Comparison of ENCODE assay signal across 35 cellular contexts in genomic region chr1:211529011-211529410, GRCh38. TPM values are rescaled to one million over a fixed set of nuclear protein-coding genes. Genes with fewer than 3 reads are reported as not detected.
"Had no signal": no experiment of that assay in that cellular context is flagged by ENCODE, and none has a peak within 500 bp of the region (broad histone marks: within the 10 kb centered on the region; RNA-seq: fewer than 3 reads in every experiment).

No MANE protein-coding gene starts in this region.

- H3K27ac ChIP-seq: adrenal gland, body of pancreas, colonic mucosa, epithelial cell of prostate, gastroesophageal sphincter had no signal

- H3K9me3 ChIP-seq: adrenal gland, body of pancreas, colonic mucosa, esophagus squamous epithelium, gastroesophageal sphincter had no signal

- FAIRE-seq: endometrium had no signal

- H3K4me1 ChIP-seq: adrenal gland, body of pancreas, colonic mucosa, gastroesophageal sphincter had no signal

- ATAC-seq: activated CD4-positive, alpha-beta T cell treated with anti-CD3 and anti-CD28 coated beads for 36 hours; activated CD8-positive, alpha-beta memory T cell treated with anti-CD3 and anti-CD28 coated beads, Interleukin-2, amount 10 ng/mL, durations not matched to agents 7 days and 5 days; activated CD8-positive, alpha-beta T cell treated with anti-CD3 and anti-CD28 coated beads, Interleukin-2, amount 10 ng/mL, durations not matched to agents 7 days and 5 days; activated naive CD8-positive, alpha-beta T cell treated with anti-CD3 and anti-CD28 coated beads, Interleukin-2, amount 50 U/mL, for 24 hours; body of pancreas; gastroesophageal sphincter; T-helper 17 cell had no signal

- DNase-seq: activated CD4-positive, alpha-beta memory T cell treated with anti-CD3 and anti-CD28 coated beads for 36 hours; activated CD4-positive, alpha-beta T cell treated with anti-CD3 and anti-CD28 coated beads for 36 hours; activated CD4-positive, alpha-beta T cell treated with anti-CD3 and anti-CD28 coated beads, Interleukin-2, amount 10 ng/mL, durations not matched to agents 24 days and 14 days; activated CD4-positive, CD25-positive, alpha-beta regulatory T cell; activated CD4-positive, CD25-positive, alpha-beta regulatory T cell treated with anti-CD3 and anti-CD28 coated beads, Interleukin-2, amount 50 U/mL, for 72 hours; activated CD8-positive, alpha-beta memory T cell treated with anti-CD3 and anti-CD28 coated beads, Interleukin-2, amount 10 ng/mL, durations not matched to agents 7 days and 5 days; activated CD8-positive, alpha-beta memory T cell treated with anti-CD3 and anti-CD28 coated beads, Interleukin-2, amount 50 U/mL, for 4 hours; activated CD8-positive, alpha-beta T cell treated with anti-CD3 and anti-CD28 coated beads, Interleukin-2, amount 10 ng/mL, durations not matched to agents 7 days and 5 days; activated effector memory CD4-positive, alpha-beta T cell treated with anti-CD3 and anti-CD28 coated beads, Interleukin-2, amount 50 U/mL, for 16 hours; activated naive CD4-positive, alpha-beta T cell treated with anti-CD3 and anti-CD28 coated beads for 36 hours; activated naive CD8-positive, alpha-beta T cell treated with anti-CD3 and anti-CD28 coated beads for 36 hours; activated naive CD8-positive, alpha-beta T cell treated with anti-CD3 and anti-CD28 coated beads, Interleukin-2, amount 50 U/mL, for 24 hours; activated T-cell treated with anti-CD3 and anti-CD28 coated beads, Interleukin-2, amount 50 U/mL, for 1 hour; activated T-cell treated with anti-CD3 and anti-CD28 coated beads, Interleukin-2, amount 50 U/mL, for 48 hours; adrenal gland; aorta; body of pancreas; colonic mucosa; effector CD8-positive, alpha-beta T cell; esophagus squamous epithelium; foreskin melanocyte; T-helper 1 cell; T-helper 17 cell; T1000 had no signal

- H3K4me3 ChIP-seq: adrenal gland, body of pancreas, colonic mucosa, esophagus squamous epithelium, gastroesophageal sphincter had no signal

- H3K27me3 ChIP-seq: adrenal gland, body of pancreas, colonic mucosa, esophagus squamous epithelium, gastroesophageal sphincter had no signal

- H3K36me3 ChIP-seq: adrenal gland, colonic mucosa, esophagus squamous epithelium, gastroesophageal sphincter had no signal

RNA-seq across cellular contexts. Expression of gene RD3, which starts 37.0 kb away (rescaled TPM):
- total RNA-seq: activated CD4-positive, alpha-beta memory T cell treated with anti-CD3 and anti-CD28 coated beads for 36 hours; activated CD4-positive, alpha-beta T cell treated with anti-CD3 and anti-CD28 coated beads for 36 hours; activated CD4-positive, alpha-beta T cell treated with anti-CD3 and anti-CD28 coated beads, Interleukin-2, amount 10 ng/mL, durations not matched to agents 24 days and 14 days; activated CD8-positive, alpha-beta memory T cell treated with anti-CD3 and anti-CD28 coated beads for 36 hours; activated CD8-positive, alpha-beta memory T cell treated with anti-CD3 and anti-CD28 coated beads, Interleukin-2, amount 10 ng/mL, durations not matched to agents 7 days and 5 days; activated CD8-positive, alpha-beta T cell treated with anti-CD3 and anti-CD28 coated beads, Interleukin-2, amount 10 ng/mL, durations not matched to agents 7 days and 5 days; activated naive CD4-positive, alpha-beta T cell treated with anti-CD3 and anti-CD28 coated beads for 36 hours; activated naive CD8-positive, alpha-beta T cell treated with anti-CD3 and anti-CD28 coated beads for 36 hours; activated T-helper 1 cell treated with anti-CD3 and anti-CD28 coated beads, Interleukin-12 subunit alpha, Interleukin-12 subunit beta, Interleukin-2, Interleukin-4 antibody, amounts not matched to agents 30 ng/mL and 10 ng/mL and 1 ng/mL, durations not matched to agents 14 hours and 24 hours and 36 hours; activated T-helper 2 cell treated with anti-CD3 and anti-CD28 coated beads, Interferon-gamma antibody, Interleukin-2, Interleukin-4, amounts not matched to agents 10 μg/mL and 5 μg/mL and 100 μg/mL, durations not matched to agents 14 hours and 24 hours and 36 hours; aorta; body of pancreas; dermis microvascular lymphatic vessel endothelial cell; endothelial cell of umbilical vein; fibroblast of lung; fibroblast of villous mesenchyme; glomerular endothelial cell; T-helper 17 cell had no signal
- polyA plus RNA-seq: aorta, endothelial cell of umbilical vein, fibroblast of lung had no signal
